25 cellular contexts compared by ENCODE assay signal in genomic region chr11:27462543-27462942, GRCh38. TPM values are rescaled to one million over a fixed set of nuclear protein-coding genes. Genes with fewer than 3 reads are reported as not detected.
DNase-seq lines count a peak whose midpoint lies in the region; ATAC-seq, FAIRE-seq and TF ChIP-seq lines count a peak whose summit lies in the region.
"Had no signal": no experiment of that assay in that cellular context is flagged by ENCODE, and none has a peak within 500 bp of the region (broad histone marks: within the 10 kb centered on the region; RNA-seq: fewer than 3 reads in every experiment).

No MANE protein-coding gene starts in this region.

- intact Hi-C loops in HepG2 (cut with micrococcal nuclease; ENCODE audit: unreplicated experiment) (no loop called here), right lobe of liver (cut with DNase I) (no loop called here)
- intact Hi-C loops in activated CD4-positive, alpha-beta memory T cell treated with anti-CD3 and anti-CD28 coated beads for 36 hours (cut with micrococcal nuclease), result no loop called here

- H3K36me3 Mint-ChIP-seq in glutamatergic neuron (ENCODE audit: unreplicated experiment), result no peaks in the 10 kb centered on the region
- no peaks in the 10 kb centered on the region for H3K36me3 Mint-ChIP-seq in activated CD4-positive, alpha-beta memory T cell treated with anti-CD3 and anti-CD28 coated beads for 36 hours
- H3K36me3 Mint-ChIP-seq: activated CD8-positive, alpha-beta memory T cell treated with anti-CD3 and anti-CD28 coated beads, Interleukin-2, amount 10 ng/mL, durations not matched to agents 7 days and 5 days; memory B cell; stimulated activated memory B cell treated with anti-CD40 and anti-IgM and Interleukin-4, amounts not matched to agents 10 μg/mL and 1 μg/mL and 100 μg/mL, for 72 hours had no signal

- TF ChIP-seq EP300 in HepG2 (IDR thresholded peaks at IDR 0.05; ENCODE audit: low read depth in 2 of 2, low read length in 2 of 2) (no peak), HepG2 (CRISPR knock-in tag; IDR thresholded peaks at IDR 0.05; ENCODE audit: borderline replicate concordance) (no peak)

- TF ChIP-seq CTCF in HepG2 (CRISPR knock-in tag; IDR thresholded peaks at IDR 0.05), result no peak
- TF ChIP-seq CTCF in right lobe of liver (IDR thresholded peaks at IDR 0.05), result no peak
- TF ChIP-seq CTCF in glutamatergic neuron (IDR thresholded peaks at IDR 0.05; ENCODE audit: partially characterized antibody, unreplicated experiment), result no peak
- no peak for TF ChIP-seq CTCF in MM.1S (IDR thresholded peaks at IDR 0.05; ENCODE audit: low read length)

- peaks cover 3% of the 10 kb centered on the region for H4K20me1 ChIP-seq in HepG2 (ENCODE audit: insufficient read depth, low read length)
- H4K20me1 ChIP-seq in MM.1S (ENCODE audit: insufficient read depth, low read length), result no peaks in the 10 kb centered on the region
- H4K20me1 ChIP-seq: BLaER1 treated with 17β-estradiol and CSF1 and Interleukin-3, amounts not matched to agents 10 nM and 100 nM had no signal

- no TSS peak for BruUV-seq in HepG2 (replicated peaks; lab: Mats Ljungman, UMichigan)

- H3K36me3 ChIP-seq in HepG2 (replicated peaks in 1 of 2; ENCODE audit: control insufficient read depth in 1 of 2, insufficient read depth in 2 of 2, low read length in 2 of 2) (peaks cover 0 to 1% of the 10 kb centered on the region in 2 experiments; a peak in 2 of 5 replicates), right lobe of liver (no peaks in the 10 kb centered on the region), MM.1S (replicated peaks; ENCODE audit: insufficient read depth, low read length) (no peaks in the 10 kb centered on the region)
- H3K36me3 ChIP-seq: BLaER1 treated with 17β-estradiol and CSF1 and Interleukin-3, amounts not matched to agents 10 nM and 100 nM; gastroesophageal sphincter; upper lobe of left lung had no signal

- ATAC-seq in HepG2, result no peak
- no peak for ATAC-seq in right lobe of liver
- no peak for ATAC-seq in GM18870 (IDR thresholded peaks at IDR 0.05; ENCODE audit: unreplicated experiment)
- ATAC-seq: activated CD8-positive, alpha-beta memory T cell treated with anti-CD3 and anti-CD28 coated beads, Interleukin-2, amount 10 ng/mL, durations not matched to agents 7 days and 5 days; gastroesophageal sphincter; Right ventricle myocardium inferior; stimulated activated memory B cell treated with anti-CD40 and anti-IgM and Interleukin-4, amounts not matched to agents 10 μg/mL and 1 μg/mL and 100 μg/mL, for 72 hours had no signal

- no peak for TF ChIP-seq POLR2A in HepG2 (IDR thresholded peaks at IDR 0.05; ENCODE audit: insufficient read depth in 1 of 2, low read depth in 2 of 2, low read length in 2 of 2)
- no peak for TF ChIP-seq POLR2A in right lobe of liver (IDR thresholded peaks at IDR 0.05)

- H3K4me1 ChIP-seq in HepG2 (ENCODE audit: insufficient read depth, low read length) (peaks cover 100% of the 10 kb centered on the region), right lobe of liver (peaks cover 0 to 57% (median 11%) of the 10 kb centered on the region in 4 donors), MM.1S (ENCODE audit: low read length) (no peaks in the 10 kb centered on the region)

- H3K9me2 ChIP-seq in MM.1S (replicated peaks; ENCODE audit: insufficient read depth, low read length), result no peaks in the 10 kb centered on the region

- DNase-seq in HepG2 (ENCODE audit: low spot score) (no peak), right lobe of liver (no peak), amniotic epithelial cell (ENCODE audit: low read depth) (peak; percentile 57), glutamatergic neuron (no peak), SHP77 (lab: John Stamatoyannopoulos, UW) (no peak), MM.1S (no peak)
- no peak for DNase-seq in activated CD4-positive, alpha-beta memory T cell treated with anti-CD3 and anti-CD28 coated beads for 36 hours
- DNase-seq: activated CD4-positive, CD25-positive, alpha-beta regulatory T cell treated with anti-CD3 and anti-CD28 coated beads, Interleukin-2, amount 50 U/mL, for 72 hours; activated CD8-positive, alpha-beta memory T cell treated with anti-CD3 and anti-CD28 coated beads, Interleukin-2, amount 10 ng/mL, durations not matched to agents 7 days and 5 days; cerebellar nuclear complex; DMS53; endodermal cell; NCI-H1694 treated with DMSO at 0.1 percent for 48 hours; NCI-H226; nephron progenitor cell; upper lobe of left lung had no signal

- H3F3A ChIP-seq in MM.1S (ENCODE audit: insufficient read depth, low read length), result no peaks in the 10 kb centered on the region

- H3K4me3 ChIP-seq in HepG2 (replicated peaks in 1 of 3; ENCODE audit: insufficient read depth in 1 of 3, low read depth in 2 of 3, low read length in 3 of 3), result no peak overlapping the region
- H3K4me3 ChIP-seq in right lobe of liver, result no peak overlapping the region
- H3K4me3 ChIP-seq in MM.1S (ENCODE audit: low read length), result no peak overlapping the region
- H3K4me3 ChIP-seq: BLaER1 treated with 17β-estradiol and CSF1 and Interleukin-3, amounts not matched to agents 10 nM and 100 nM; gastroesophageal sphincter; upper lobe of left lung had no signal

- peaks cover 3% of the 10 kb centered on the region for H3K9me3 Mint-ChIP-seq in glutamatergic neuron (ENCODE audit: unreplicated experiment)
- no peaks in the 10 kb centered on the region for H3K9me3 Mint-ChIP-seq in activated CD4-positive, alpha-beta memory T cell treated with anti-CD3 and anti-CD28 coated beads for 36 hours
- H3K9me3 Mint-ChIP-seq: activated T-helper 2 cell treated with anti-CD3 and anti-CD28 coated beads, Interferon-gamma antibody, Interleukin-2, Interleukin-4, amounts not matched to agents 10 μg/mL and 5 μg/mL and 100 μg/mL, durations not matched to agents 14 hours and 24 hours and 36 hours; endodermal cell; memory B cell; nephron progenitor cell; stimulated activated memory B cell treated with anti-CD40 and anti-IgM and Interleukin-4, amounts not matched to agents 10 μg/mL and 1 μg/mL and 100 μg/mL, for 72 hours had no signal

- H3K79me2 ChIP-seq in HepG2 (ENCODE audit: insufficient read depth, low read length) (peaks cover 99% of the 10 kb centered on the region), MM.1S (ENCODE audit: low read length) (no peaks in the 10 kb centered on the region)

- H2AFZ ChIP-seq in HepG2 (ENCODE audit: low read length) (no peak overlapping the region), MM.1S (ENCODE audit: low read length) (no peak overlapping the region)

- 87% methylated on average over 5 of the region's 5 CpGs for WGBS in HepG2 (ENCODE audit: low lambda C conversion rate)
- WGBS in right lobe of liver (ENCODE audit: insufficient coverage, low coverage, low lambda C conversion rate, missing lambda C conversion rate), result 66% methylated on average over 5 of the region's 5 CpGs

- H3K27me3 Mint-ChIP-seq in glutamatergic neuron (ENCODE audit: unreplicated experiment), result no peaks in the 10 kb centered on the region
- peaks cover 11% of the 10 kb centered on the region for H3K27me3 Mint-ChIP-seq in activated CD4-positive, alpha-beta memory T cell treated with anti-CD3 and anti-CD28 coated beads for 36 hours

- FAIRE-seq in HepG2 (lab: Jason Lieb, UNC), result no peak
- FAIRE-seq: A204.1, HTR-8/SVneo had no signal

- H3K27me3 ChIP-seq in HepG2 (ENCODE audit: control insufficient read depth in 1 of 2, insufficient read depth in 2 of 2, low read length in 2 of 2) (no peaks in the 10 kb centered on the region), right lobe of liver (no peaks in the 10 kb centered on the region), MM.1S (replicated peaks; ENCODE audit: insufficient read depth, low read length) (no peaks in the 10 kb centered on the region)
- H3K27me3 ChIP-seq: BLaER1 treated with 17β-estradiol and CSF1 and Interleukin-3, amounts not matched to agents 10 nM and 100 nM; gastroesophageal sphincter; upper lobe of left lung had no signal

- H3K27ac ChIP-seq in HepG2 (ENCODE audit: extremely low read length, insufficient read depth, low read length) (peak overlapping the region; percentile 93), right lobe of liver (no peak overlapping the region), MM.1S (ENCODE audit: low read length) (no peak overlapping the region)
- H3K27ac ChIP-seq: BLaER1 treated with 17β-estradiol and CSF1 and Interleukin-3, amounts not matched to agents 10 nM and 100 nM; gastroesophageal sphincter; upper lobe of left lung had no signal

- H3K9ac ChIP-seq in HepG2 (ENCODE audit: insufficient read depth, low read depth, low read length) (no peak overlapping the region), MM.1S (ENCODE audit: low read length) (no peak overlapping the region)
- H3K9ac ChIP-seq: BLaER1 treated with 17β-estradiol and CSF1 and Interleukin-3, amounts not matched to agents 10 nM and 100 nM had no signal

- CTCF ChIA-PET in HepG2 (lab: Yijun Ruan, JAX; ENCODE audit: low intra/inter-chr PET ratio, low total read pairs), result no interaction called here
- CTCF ChIA-PET in activated CD4-positive, alpha-beta memory T cell treated with anti-CD3 and anti-CD28 coated beads for 36 hours (lab: Charles Lee), result no interaction called here

- peaks cover 47% of the 10 kb centered on the region for H3K4me1 Mint-ChIP-seq in glutamatergic neuron (ENCODE audit: low read depth, unreplicated experiment)
- H3K4me1 Mint-ChIP-seq in activated CD4-positive, alpha-beta memory T cell treated with anti-CD3 and anti-CD28 coated beads for 36 hours (ENCODE audit: low read depth), result no peaks in the 10 kb centered on the region
- H3K4me1 Mint-ChIP-seq: activated CD8-positive, alpha-beta memory T cell treated with anti-CD3 and anti-CD28 coated beads, Interleukin-2, amount 10 ng/mL, durations not matched to agents 7 days and 5 days; memory B cell; stimulated activated memory B cell treated with anti-CD40 and anti-IgM and Interleukin-4, amounts not matched to agents 10 μg/mL and 1 μg/mL and 100 μg/mL, for 72 hours had no signal

- TF ChIP-seq RAD21 in HepG2 (CRISPR knock-in tag; IDR thresholded peaks at IDR 0.05), result no peak

- H3K4me3 Mint-ChIP-seq in glutamatergic neuron (ENCODE audit: unreplicated experiment), result peak overlapping the region; percentile 15
- H3K4me3 Mint-ChIP-seq in activated CD4-positive, alpha-beta memory T cell treated with anti-CD3 and anti-CD28 coated beads for 36 hours, result no peak overlapping the region
- H3K4me3 Mint-ChIP-seq: activated CD8-positive, alpha-beta memory T cell treated with anti-CD3 and anti-CD28 coated beads, Interleukin-2, amount 10 ng/mL, durations not matched to agents 7 days and 5 days; endodermal cell; memory B cell; stimulated activated memory B cell treated with anti-CD40 and anti-IgM and Interleukin-4, amounts not matched to agents 10 μg/mL and 1 μg/mL and 100 μg/mL, for 72 hours had no signal

- in situ Hi-C loops in HepG2 (cut with HindIII; ENCODE audit: extremely low pct_ligation_motif_present, low pct_unique_long_range_greater_than_20kb), result no loop called here

- H3K9me3 ChIP-seq in HepG2 (ENCODE audit: low read length) (no peaks in the 10 kb centered on the region), right lobe of liver (no peaks in the 10 kb centered on the region), MM.1S (replicated peaks; ENCODE audit: insufficient read depth, low read length) (no peaks in the 10 kb centered on the region)
- H3K9me3 ChIP-seq: BLaER1 treated with 17β-estradiol and CSF1 and Interleukin-3, amounts not matched to agents 10 nM and 100 nM; gastroesophageal sphincter; upper lobe of left lung had no signal

- H3K4me2 ChIP-seq in HepG2 (ENCODE audit: low read depth, low read length) (no peak overlapping the region), MM.1S (ENCODE audit: low read depth, low read length) (no peak overlapping the region)
- H3K4me2 ChIP-seq: BLaER1 treated with 17β-estradiol and CSF1 and Interleukin-3, amounts not matched to agents 10 nM and 100 nM had no signal

- POLR2A ChIA-PET in HepG2 (lab: Yijun Ruan, JAX), result no interaction called here
- POLR2A ChIA-PET in activated CD4-positive, alpha-beta memory T cell treated with anti-CD3 and anti-CD28 coated beads for 36 hours (lab: Charles Lee), result no interaction called here

- no peak overlapping the region for H3K27ac Mint-ChIP-seq in glutamatergic neuron (ENCODE audit: unreplicated experiment)
- no peak overlapping the region for H3K27ac Mint-ChIP-seq in activated CD4-positive, alpha-beta memory T cell treated with anti-CD3 and anti-CD28 coated beads for 36 hours
- H3K27ac Mint-ChIP-seq: activated CD8-positive, alpha-beta memory T cell treated with anti-CD3 and anti-CD28 coated beads, Interleukin-2, amount 10 ng/mL, durations not matched to agents 7 days and 5 days; activated T-helper 2 cell treated with anti-CD3 and anti-CD28 coated beads, Interferon-gamma antibody, Interleukin-2, Interleukin-4, amounts not matched to agents 10 μg/mL and 5 μg/mL and 100 μg/mL, durations not matched to agents 14 hours and 24 hours and 36 hours; endodermal cell; memory B cell; stimulated activated memory B cell treated with anti-CD40 and anti-IgM and Interleukin-4, amounts not matched to agents 10 μg/mL and 1 μg/mL and 100 μg/mL, for 72 hours had no signal

RNA-seq across cellular contexts. Expression of gene LGR4, which starts 10.0 kb away (rescaled TPM):
- total RNA-seq in HepG2 (2016; rRNA removed; fragmentation: Illumina TruSeq; extraction: Trizol) (51.4 and 68.7 TPM in 2 replicates), right lobe of liver (10 to 100 TPM; 32.5 to 46.3 (median 44.1) TPM), glutamatergic neuron (ENCODE audit: unreplicated experiment) (87.1 TPM)
- 8.1 and 10.5 TPM in 2 replicates for total RNA-seq in HepG2 (2016; cell fraction: cytosol; rRNA removed; fragmentation: Illumina TruSeq; extraction: Trizol; ENCODE audit: low read depth)
- total RNA-seq in HepG2 (2016; cell fraction: insoluble cytoplasmic fraction; rRNA removed; fragmentation: Illumina TruSeq; extraction: Trizol), result 51.6 and 65.3 TPM in 2 replicates
- 23.6 and 26.4 TPM in 2 replicates for total RNA-seq in HepG2 (2016; cell fraction: membrane; rRNA removed; fragmentation: Illumina TruSeq; extraction: Trizol)
- 111 and 112 TPM in 2 replicates for total RNA-seq in HepG2 (2016; cell fraction: nucleus; rRNA removed; fragmentation: Illumina TruSeq; extraction: Trizol)
- 42.1 and 43.8 TPM in 2 replicates for polyA plus RNA-seq in HepG2 (2011; rRNA removed)
- 21.7 and 35.6 TPM in 2 replicates for polyA plus RNA-seq in HepG2 (2011; cell fraction: cytosol; rRNA removed)
- 35.4 and 41.4 TPM in 2 replicates for polyA plus RNA-seq in HepG2 (2011; cell fraction: nucleus; rRNA removed)
- 45.1 and 63.2 TPM in 2 replicates for polyA plus RNA-seq in HepG2 (2012)
- 1.6 TPM in 2 replicates for polyA plus RNA-seq in HepG2 (2016; cell fraction: cytosol; fragmentation: Illumina TruSeq; extraction: Trizol; ENCODE audit: low read depth)
- 39.9 and 43.3 TPM in 2 replicates for polyA plus RNA-seq in HepG2 (2016; cell fraction: insoluble cytoplasmic fraction; fragmentation: Illumina TruSeq; extraction: Trizol; ENCODE audit: low read depth)
- 7.6 and 7.9 TPM in 2 replicates for polyA plus RNA-seq in HepG2 (2016; cell fraction: membrane; fragmentation: Illumina TruSeq; extraction: Trizol; ENCODE audit: low read depth)
- 106 and 117 TPM in 2 replicates for polyA plus RNA-seq in HepG2 (2016; cell fraction: nucleus; fragmentation: Illumina TruSeq; extraction: Trizol; ENCODE audit: insufficient read depth, low read depth)
- 187 and 243 TPM in 2 replicates for polyA minus RNA-seq in HepG2 (2011; rRNA and poly(A)+ RNA removed; ENCODE audit: low replicate concordance)
- polyA minus RNA-seq in HepG2 (2011; cell fraction: cytosol; rRNA and poly(A)+ RNA removed), result 60.2 and 70.2 TPM in 2 replicates
- polyA minus RNA-seq in HepG2 (2011; cell fraction: nucleus; rRNA and poly(A)+ RNA removed), result 201 and 210 TPM in 2 replicates
- total RNA-seq in activated CD4-positive, alpha-beta memory T cell treated with anti-CD3 and anti-CD28 coated beads for 36 hours, result under 1 TPM; 0.22 to 0.67 TPM

RNA-seq across cellular contexts. Expression of gene LIN7C, which starts 44.0 kb away (rescaled TPM):
- total RNA-seq in HepG2 (2016; rRNA removed; fragmentation: Illumina TruSeq; extraction: Trizol) (37.2 and 65.8 TPM in 2 replicates), right lobe of liver (10 to 100 TPM; 22.6 to 33.2 (median 27.1) TPM), glutamatergic neuron (ENCODE audit: unreplicated experiment) (44.7 TPM)
- 2.5 and 2.7 TPM in 2 replicates for total RNA-seq in HepG2 (2016; cell fraction: cytosol; rRNA removed; fragmentation: Illumina TruSeq; extraction: Trizol; ENCODE audit: low read depth)
- 38.6 and 65.0 TPM in 2 replicates for total RNA-seq in HepG2 (2016; cell fraction: insoluble cytoplasmic fraction; rRNA removed; fragmentation: Illumina TruSeq; extraction: Trizol)
- 15.9 and 19.0 TPM in 2 replicates for total RNA-seq in HepG2 (2016; cell fraction: membrane; rRNA removed; fragmentation: Illumina TruSeq; extraction: Trizol)
- total RNA-seq in HepG2 (2016; cell fraction: nucleus; rRNA removed; fragmentation: Illumina TruSeq; extraction: Trizol), result 24.0 and 25.6 TPM in 2 replicates
- polyA plus RNA-seq in HepG2 (2011; rRNA removed), result 12.7 and 14.8 TPM in 2 replicates
- 7.8 and 14.4 TPM in 2 replicates for polyA plus RNA-seq in HepG2 (2011; cell fraction: cytosol; rRNA removed)
- 4.2 and 7.4 TPM in 2 replicates for polyA plus RNA-seq in HepG2 (2011; cell fraction: nucleus; rRNA removed)
- 10.3 and 13.4 TPM in 2 replicates for polyA plus RNA-seq in HepG2 (2012)
- polyA plus RNA-seq in HepG2 (2016; cell fraction: cytosol; fragmentation: Illumina TruSeq; extraction: Trizol; ENCODE audit: low read depth), result 0.89 and 0.90 TPM in 2 replicates
- polyA plus RNA-seq in HepG2 (2016; cell fraction: insoluble cytoplasmic fraction; fragmentation: Illumina TruSeq; extraction: Trizol; ENCODE audit: low read depth), result 27.1 and 30.5 TPM in 2 replicates
- 4.4 and 4.8 TPM in 2 replicates for polyA plus RNA-seq in HepG2 (2016; cell fraction: membrane; fragmentation: Illumina TruSeq; extraction: Trizol; ENCODE audit: low read depth)
- 17.5 and 19.5 TPM in 2 replicates for polyA plus RNA-seq in HepG2 (2016; cell fraction: nucleus; fragmentation: Illumina TruSeq; extraction: Trizol; ENCODE audit: insufficient read depth, low read depth)
- polyA minus RNA-seq in HepG2 (2011; rRNA and poly(A)+ RNA removed; ENCODE audit: low replicate concordance), result 6.7 and 16.3 TPM in 2 replicates
- polyA minus RNA-seq in HepG2 (2011; cell fraction: cytosol; rRNA and poly(A)+ RNA removed), result 18.3 and 20.3 TPM in 2 replicates
- polyA minus RNA-seq in HepG2 (2011; cell fraction: nucleus; rRNA and poly(A)+ RNA removed), result 29.6 and 31.1 TPM in 2 replicates
- total RNA-seq in activated CD4-positive, alpha-beta memory T cell treated with anti-CD3 and anti-CD28 coated beads for 36 hours, result 10 to 100 TPM; 27.6 to 28.7 TPM

Comparison
In these comparisons a context has a peak if more than half of its experiments do, and no peak if none do; other contexts are left out.
1. RNA of gene LGR4, which starts 10.0 kb away (total RNA-seq): 87.1 TPM in glutamatergic neuron (single experiment), 8.1 to 112 TPM in HepG2 and 32.5 to 46.3 TPM in right lobe of liver; 0.22 to 0.67 TPM in activated CD4-positive, alpha-beta memory T cell treated with anti-CD3 and anti-CD28 coated beads for 36 hours; every median in the first group is over 4 times any median in the second.